Comparison of ENCODE assay signal across 24 cellular contexts in genomic region chr6:2194643-2195042, GRCh38.
"Had no signal": no experiment of that assay in that cellular context is flagged by ENCODE, and none has a peak within 500 bp of the region (broad histone marks: within the 10 kb centered on the region; RNA-seq: fewer than 3 reads in every experiment).

No MANE protein-coding gene starts in this region.

- H3K4me1 Mint-ChIP-seq: immature natural killer cell had no signal

- ATAC-seq: foreskin keratinocyte; left cardiac atrium; lower lobe of right lung; natural killer cell treated with Interleukin-12 subunit alpha and Interleukin-12 subunit beta and Interleukin-15 and Interleukin-18, amount 100 ng/mL, for 72 hours; pancreas had no signal

- DNase-seq: colonic mucosa; effector CD4-positive, alpha-beta T cell; endodermal cell; erythroblast; foreskin keratinocyte; immature natural killer cell; left cardiac atrium; left ventricle myocardium inferior; lower lobe of right lung; mesenchymal stem cell; midbrain; occipital lobe; pancreas; sigmoid colon; stimulated activated CD4-positive, alpha-beta T cell treated with anti-CD3 and anti-CD28 coated beads, Interleukin-2, amount 100 ng/mL, for 24 hours; stimulated activated naive CD4-positive, alpha-beta T cell; stomach; substantia nigra; trophoblast cell had no signal

- H3K9me3 ChIP-seq: colonic mucosa, left ventricle myocardium inferior, lower lobe of right lung, pancreas, prostate gland, sigmoid colon, stomach had no signal

- H3K36me3 Mint-ChIP-seq: natural killer cell treated with Interleukin-12 subunit alpha and Interleukin-12 subunit beta and Interleukin-15 and Interleukin-18, amount 100 ng/mL, for 72 hours had no signal

- H3K9me3 Mint-ChIP-seq: endodermal cell; immature natural killer cell; natural killer cell treated with Interleukin-12 subunit alpha and Interleukin-12 subunit beta and Interleukin-15 and Interleukin-18, amount 100 ng/mL, for 72 hours had no signal

- H3K27me3 ChIP-seq: colonic mucosa, foreskin keratinocyte, pancreas, sigmoid colon, stomach had no signal

- H3K27ac ChIP-seq: colonic mucosa, foreskin keratinocyte, left ventricle myocardium inferior, lower lobe of right lung, pancreas, prostate gland, sigmoid colon, skin epidermis, stomach had no signal

- H3K4me3 Mint-ChIP-seq: endodermal cell; immature natural killer cell; natural killer cell treated with Interleukin-12 subunit alpha and Interleukin-12 subunit beta and Interleukin-15 and Interleukin-18, amount 100 ng/mL, for 72 hours had no signal

- H3K4me1 ChIP-seq: colonic mucosa, left ventricle myocardium inferior, pancreas, prostate gland, sigmoid colon had no signal

- H3K27ac Mint-ChIP-seq: endodermal cell; immature natural killer cell; natural killer cell treated with Interleukin-12 subunit alpha and Interleukin-12 subunit beta and Interleukin-15 and Interleukin-18, amount 100 ng/mL, for 72 hours had no signal

- H3K4me3 ChIP-seq: colonic mucosa, left ventricle myocardium inferior, lower lobe of right lung, pancreas, prostate gland, sigmoid colon, skin epidermis, stomach had no signal

- H3K36me3 ChIP-seq: colonic mucosa, left ventricle myocardium inferior, lower lobe of right lung, pancreas, prostate gland, sigmoid colon, stomach had no signal

- H3K27me3 Mint-ChIP-seq: natural killer cell treated with Interleukin-12 subunit alpha and Interleukin-12 subunit beta and Interleukin-15 and Interleukin-18, amount 100 ng/mL, for 72 hours had no signal

- FAIRE-seq: endothelial cell of umbilical vein, keratinocyte, pancreas had no signal
